In the genomic region with DNA sequence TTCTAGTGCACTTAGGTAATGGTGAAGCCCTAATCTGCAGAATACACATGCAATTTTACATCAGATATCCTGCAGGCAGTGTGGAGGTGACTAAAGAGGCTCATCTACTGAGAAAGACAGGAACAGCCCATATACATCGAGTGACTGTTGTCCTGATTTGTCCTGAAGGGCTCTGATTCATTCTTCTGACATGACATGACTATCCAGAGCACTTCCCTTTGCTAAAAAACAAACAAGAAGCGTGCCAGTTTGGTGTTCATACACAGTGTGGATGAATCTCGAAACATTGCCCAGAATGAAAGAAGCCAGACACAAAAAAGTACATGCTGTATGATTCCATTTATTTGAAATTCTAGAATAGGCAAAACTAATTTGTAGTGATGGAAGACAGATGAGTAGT, we compare ENCODE assay signal across 11 cellular contexts. TPM values are rescaled to one million over a fixed set of nuclear protein-coding genes. Genes with fewer than 3 reads are reported as not detected.
DNase-seq lines count a peak whose midpoint lies in the region; ATAC-seq, FAIRE-seq and TF ChIP-seq lines count a peak whose summit lies in the region.
"Had no signal": no experiment of that assay in that cellular context is flagged by ENCODE, and none has a peak within 500 bp of the region (broad histone marks: within the 10 kb centered on the region; RNA-seq: fewer than 3 reads in every experiment).

No MANE protein-coding gene starts in this region.

- H3K4me1 ChIP-seq in K562 (replicated peaks in 1 of 2; ENCODE audit: control insufficient read depth in 2 of 2, insufficient read depth in 2 of 2, low read length in 2 of 2) (peaks cover 10 to 19% of the 10 kb centered on the region in 2 experiments; a peak in 4 of 5 replicates), HepG2 (ENCODE audit: insufficient read depth, low read length) (peaks cover 8% of the 10 kb centered on the region)

- no peak overlapping the region for H3K4me3 Mint-ChIP-seq in activated CD8-positive, alpha-beta T cell treated with anti-CD3 and anti-CD28 coated beads for 36 hours
- no peak overlapping the region for H3K4me3 Mint-ChIP-seq in T-helper 2 cell treated with Interferon-gamma antibody and Interleukin-4, amounts not matched to agents 5 μg/mL and 100 μg/mL, for 36 hours
- H3K4me3 Mint-ChIP-seq: GM23338 had no signal

- TF ChIP-seq POLR2A in K562 (conservative IDR thresholded peaks at IDR 0.05): no peak
- TF ChIP-seq POLR2A in HepG2 (IDR thresholded peaks at IDR 0.05; ENCODE audit: insufficient read depth in 1 of 2, low read depth in 2 of 2, low read length in 2 of 2): no peak

- no peak for TF ChIP-seq CTCF in K562 (IDR thresholded peaks at IDR 0.05 in 2 of 3, conservative IDR thresholded peaks at IDR 0.05 in 1 of 3; ENCODE audit: insufficient read depth in 2 of 3, low read depth in 1 of 3, low read length in 3 of 3)
- TF ChIP-seq CTCF in HepG2 (CRISPR knock-in tag; IDR thresholded peaks at IDR 0.05): no peak
- no peak for TF ChIP-seq CTCF in activated CD8-positive, alpha-beta T cell treated with anti-CD3 and anti-CD28 coated beads for 36 hours (IDR thresholded peaks at IDR 0.05)

- DNase-seq in Caki2 (ENCODE audit: low read depth): peak; percentile 34
- DNase-seq in LoVo (ENCODE audit: low spot score): peak; percentile 56
- peak in 2 of 4 experiments; percentile 39 to 65 for DNase-seq in K562 (ENCODE audit: extremely low read depth in 1 of 4, low spot score in 3 of 4)
- DNase-seq in HepG2 (ENCODE audit: low spot score): peak; percentile 24
- no peak for DNase-seq in activated CD8-positive, alpha-beta T cell treated with anti-CD3 and anti-CD28 coated beads for 36 hours
- no peak for DNase-seq in amygdala (lab: John Stamatoyannopoulos, UW)
- no peak for DNase-seq in T-helper 2 cell treated with Interferon-gamma antibody and Interleukin-4, amounts not matched to agents 5 μg/mL and 100 μg/mL, for 36 hours (ENCODE audit: low spot score)
- DNase-seq: COR-L47, small intestine had no signal

- H3K4me3 ChIP-seq in K562: no peak overlapping the region
- H3K4me3 ChIP-seq in HepG2 (replicated peaks in 1 of 3; ENCODE audit: insufficient read depth in 1 of 3, low read depth in 2 of 3, low read length in 3 of 3): no peak overlapping the region
- H3K4me3 ChIP-seq: GM23338 had no signal

- H3K4me1 Mint-ChIP-seq in activated CD8-positive, alpha-beta T cell treated with anti-CD3 and anti-CD28 coated beads for 36 hours (ENCODE audit: low read depth): peaks cover 10% of the 10 kb centered on the region
- peaks cover 15% of the 10 kb centered on the region for H3K4me1 Mint-ChIP-seq in T-helper 2 cell treated with Interferon-gamma antibody and Interleukin-4, amounts not matched to agents 5 μg/mL and 100 μg/mL, for 36 hours (ENCODE audit: low read depth)

- H3K27me3 Mint-ChIP-seq in activated CD8-positive, alpha-beta T cell treated with anti-CD3 and anti-CD28 coated beads for 36 hours: no peaks in the 10 kb centered on the region
- H3K27me3 Mint-ChIP-seq in T-helper 2 cell treated with Interferon-gamma antibody and Interleukin-4, amounts not matched to agents 5 μg/mL and 100 μg/mL, for 36 hours (ENCODE audit: low read depth): peaks cover 2% of the 10 kb centered on the region

- TF ChIP-seq RAD21 in K562 (CRISPR knock-in tag; conservative IDR thresholded peaks at IDR 0.05 in 1 of 2, IDR thresholded peaks at IDR 0.05 in 1 of 2) (peak in 1 of 2 experiments; percentile 11; a peak in 1 of 4 replicates), HepG2 (CRISPR knock-in tag; IDR thresholded peaks at IDR 0.05) (no peak)

- H3K9me3 Mint-ChIP-seq in activated CD8-positive, alpha-beta T cell treated with anti-CD3 and anti-CD28 coated beads for 36 hours: no peaks in the 10 kb centered on the region
- no peaks in the 10 kb centered on the region for H3K9me3 Mint-ChIP-seq in T-helper 2 cell treated with Interferon-gamma antibody and Interleukin-4, amounts not matched to agents 5 μg/mL and 100 μg/mL, for 36 hours
- H3K9me3 Mint-ChIP-seq: GM23338 had no signal

- FAIRE-seq in K562 (lab: Jason Lieb, UNC) (peak; percentile 94), HepG2 (lab: Jason Lieb, UNC) (no peak)

- no peak overlapping the region for H3K9ac ChIP-seq in K562 (ENCODE audit: insufficient read depth in 1 of 2, low read depth in 2 of 2, low read length in 2 of 2)
- no peak overlapping the region for H3K9ac ChIP-seq in HepG2 (ENCODE audit: insufficient read depth, low read depth, low read length)

- no peaks in the 10 kb centered on the region for H3K9me3 ChIP-seq in K562 (replicated peaks; ENCODE audit: control insufficient read depth, insufficient read depth, low read depth, low read length)
- no peaks in the 10 kb centered on the region for H3K9me3 ChIP-seq in HepG2 (ENCODE audit: low read length)

- ATAC-seq in K562: peak; percentile 78
- ATAC-seq in HepG2: no peak; the same call in 2 of the 3 replicates
- no peak for ATAC-seq in activated CD8-positive, alpha-beta T cell treated with anti-CD3 and anti-CD28 coated beads for 36 hours
- ATAC-seq in GM18873 (IDR thresholded peaks at IDR 0.05; ENCODE audit: low FRiP score, unreplicated experiment): no peak
- ATAC-seq: GM23338 had no signal

- no peaks in the 10 kb centered on the region for H4K20me1 ChIP-seq in K562 (replicated peaks; ENCODE audit: control insufficient read depth, insufficient read depth, low read length)
- no peaks in the 10 kb centered on the region for H4K20me1 ChIP-seq in HepG2 (ENCODE audit: insufficient read depth, low read length)

- POLR2A ChIA-PET in K562 (lab: Yijun Ruan, JAX): no interaction called here
- POLR2A ChIA-PET in HepG2 (lab: Yijun Ruan, JAX): no interaction called here
- POLR2A ChIA-PET in activated CD8-positive, alpha-beta T cell treated with anti-CD3 and anti-CD28 coated beads for 36 hours (lab: Charles Lee): no interaction called here

- no peaks in the 10 kb centered on the region for H3K9me1 ChIP-seq in K562 (ENCODE audit: control insufficient read depth, insufficient read depth, low read length)

- intact Hi-C loops in K562 (cut with micrococcal nuclease) (loop anchor here (2.0 kb wide), 2 partner anchors 134 to 158 kb away; partner anchors contain the start of gene RNF141), HepG2 (cut with micrococcal nuclease; ENCODE audit: unreplicated experiment) (no loop called here)
- intact Hi-C loops in activated CD8-positive, alpha-beta T cell treated with anti-CD3 and anti-CD28 coated beads for 36 hours (cut with micrococcal nuclease): loop anchor here (2.0 kb wide), 1 partner anchor 242 kb away; no protein-coding TSS in a partner anchor

- TF ChIP-seq EP300 in K562 (IDR thresholded peaks at IDR 0.05; ENCODE audit: low read length) (peak; percentile 54), HepG2 (IDR thresholded peaks at IDR 0.05; ENCODE audit: low read depth in 2 of 2, low read length in 2 of 2) (no peak), HepG2 (CRISPR knock-in tag; IDR thresholded peaks at IDR 0.05; ENCODE audit: borderline replicate concordance) (no peak)

- 21% methylated on average over 3 of the region's 3 CpGs for WGBS in K562 (ENCODE audit: insufficient coverage, low coverage, missing lambda C conversion rate)
- WGBS in HepG2 (ENCODE audit: low lambda C conversion rate): 3% methylated on average over 3 of the region's 3 CpGs

- CTCF ChIA-PET in K562 (lab: Yijun Ruan, JAX; ENCODE audit: low intra/inter-chr PET ratio): interaction anchor here (1.1 to 3.5 kb wide), 3 partner anchors 106 to 328 kb away, joined by 3 to 39 read pairs (median 3); no protein-coding TSS in a partner anchor
- CTCF ChIA-PET in HepG2 (lab: Yijun Ruan, JAX; ENCODE audit: low intra/inter-chr PET ratio, low total read pairs): interaction anchor here (1.4 to 1.7 kb wide), 2 partner anchors 247 to 329 kb away, joined by 10 to 42 read pairs; no protein-coding TSS in a partner anchor
- CTCF ChIA-PET in activated CD8-positive, alpha-beta T cell treated with anti-CD3 and anti-CD28 coated beads for 36 hours (lab: Charles Lee): interaction anchor here (0.7 to 3.3 kb wide), 21 partner anchors 9 to 368 kb away, joined by 3 to 39 read pairs (median 6); partner anchors contain the start of gene RNF141

- H3K36me3 Mint-ChIP-seq in activated CD8-positive, alpha-beta T cell treated with anti-CD3 and anti-CD28 coated beads for 36 hours (ENCODE audit: low read depth): no peaks in the 10 kb centered on the region
- no peaks in the 10 kb centered on the region for H3K36me3 Mint-ChIP-seq in T-helper 2 cell treated with Interferon-gamma antibody and Interleukin-4, amounts not matched to agents 5 μg/mL and 100 μg/mL, for 36 hours (ENCODE audit: low read depth)

- BruUV-seq in K562 (replicated peaks; lab: Mats Ljungman, UMichigan) (no TSS peak), HepG2 (replicated peaks; lab: Mats Ljungman, UMichigan) (no TSS peak)

- no peak overlapping the region for H3K27ac ChIP-seq in K562 (ENCODE audit: extremely low read depth, low read depth, low read length)
- H3K27ac ChIP-seq in HepG2 (ENCODE audit: extremely low read length, insufficient read depth, low read length): no peak overlapping the region

- H3K4me2 ChIP-seq in K562 (ENCODE audit: insufficient read depth, low read length) (no peak overlapping the region), HepG2 (ENCODE audit: low read depth, low read length) (no peak overlapping the region)
- H3K4me2 ChIP-seq: GM23338 had no signal

- H3K79me2 ChIP-seq in K562 (ENCODE audit: control insufficient read depth, insufficient read depth, low read length) (no peaks in the 10 kb centered on the region), HepG2 (ENCODE audit: insufficient read depth, low read length) (no peaks in the 10 kb centered on the region)

- no peak overlapping the region for H2AFZ ChIP-seq in K562 (ENCODE audit: low read depth, low read length)
- no peak overlapping the region for H2AFZ ChIP-seq in HepG2 (ENCODE audit: low read length)
- H2AFZ ChIP-seq: GM23338 had no signal

- H3K27me3 ChIP-seq in K562 (ENCODE audit: control insufficient read depth in 2 of 2, insufficient read depth in 2 of 2, low read length in 2 of 2): peaks cover 0 to under 1% of the 10 kb centered on the region in 2 experiments; a peak in 1 of 5 replicates
- no peaks in the 10 kb centered on the region; a peak in 1 of 5 replicates for H3K27me3 ChIP-seq in HepG2 (ENCODE audit: control insufficient read depth in 1 of 2, insufficient read depth in 2 of 2, low read length in 2 of 2)

- H3K36me3 ChIP-seq in K562 (ENCODE audit: control insufficient read depth, insufficient read depth, low read length) (no peaks in the 10 kb centered on the region), HepG2 (replicated peaks in 1 of 2; ENCODE audit: control insufficient read depth in 1 of 2, insufficient read depth in 2 of 2, low read length in 2 of 2) (no peaks in the 10 kb centered on the region)

- no peak overlapping the region for H3K27ac Mint-ChIP-seq in activated CD8-positive, alpha-beta T cell treated with anti-CD3 and anti-CD28 coated beads for 36 hours
- no peak overlapping the region for H3K27ac Mint-ChIP-seq in T-helper 2 cell treated with Interferon-gamma antibody and Interleukin-4, amounts not matched to agents 5 μg/mL and 100 μg/mL, for 36 hours
- H3K27ac Mint-ChIP-seq: GM23338 had no signal

- in situ Hi-C loops in Caki2 (cut with HindIII; ENCODE audit: low pct_unique_long_range_greater_than_20kb, low sequenced_read_pairs) (no loop called here), K562 (cut with MboI) (loop anchor here (5.0 to 10.0 kb wide), 3 partner anchors 90 to 330 kb away; no protein-coding TSS in a partner anchor), HepG2 (cut with HindIII; ENCODE audit: extremely low pct_ligation_motif_present, low pct_unique_long_range_greater_than_20kb) (loop anchor here (5.0 to 10.0 kb wide), 2 partner anchors 218 to 330 kb away; no protein-coding TSS in a partner anchor)

RNA-seq across cellular contexts. Expression of gene AMPD3, which starts 48.0 kb away (rescaled TPM):
- total RNA-seq in Caki2 (2014; rRNA removed; shearing (Covaris generic); ENCODE audit: low replicate concordance): 3.6 and 11.1 TPM in 2 replicates
- 55.3 and 77.7 TPM in 2 replicates for total RNA-seq in K562 (2011; cell fraction: chromatin; rRNA removed; ENCODE audit: low replicate concordance)
- total RNA-seq in K562 (2011; cell fraction: nucleolus; rRNA removed): 41.2 and 45.5 TPM in 2 replicates
- 42.5 and 52.8 TPM in 2 replicates for total RNA-seq in K562 (2011; cell fraction: nucleoplasm; rRNA removed)
- total RNA-seq in K562 (2014; rRNA removed): 11.2 and 14.2 TPM in 2 replicates
- 7.1 and 7.8 TPM in 2 replicates for total RNA-seq in K562 (2014; rRNA removed; fragmentation: Illumina TruSeq; extraction: Trizol)
- total RNA-seq in K562 (2015; rRNA removed; fragmentation: Illumina TruSeq; extraction: Trizol): 6.1 and 7.2 TPM in 2 replicates
- 17.3 and 17.9 TPM in 2 replicates for total RNA-seq in K562 (2021)
- 22.2 and 23.6 TPM in 2 replicates for polyA plus RNA-seq in K562 (2011; rRNA removed)
- 17.5 and 39.4 TPM in 2 replicates for polyA plus RNA-seq in K562 (2011; cell fraction: cytosol; rRNA removed)
- 47.3 and 74.7 TPM in 2 replicates for polyA plus RNA-seq in K562 (2011; cell fraction: nucleus; rRNA removed)
- 10.7 and 13.0 TPM in 2 replicates for polyA plus RNA-seq in K562 (2012)
- 15.3 and 19.7 TPM in 2 replicates for polyA plus RNA-seq in K562 (2014; fragmentation: Illumina TruSeq; extraction: Trizol)
- 1 to 10 TPM; 4.4 to 6.0 TPM for polyA plus RNA-seq in K562 (2014; fragmentation: Nextera tagmentation; extraction: Ambion mirVana)
- polyA plus RNA-seq in K562 (2014; rRNA removed): 12.8 and 13.4 TPM in 2 replicates
- 13.6 and 15.4 TPM in 2 replicates for polyA minus RNA-seq in K562 (2011; rRNA and poly(A)+ RNA removed)
- polyA minus RNA-seq in K562 (2011; cell fraction: cytosol; rRNA and poly(A)+ RNA removed): 12.5 and 18.0 TPM in 2 replicates
- polyA minus RNA-seq in K562 (2011; cell fraction: nucleus; rRNA and poly(A)+ RNA removed): 30.7 and 31.7 TPM in 2 replicates
- total RNA-seq in HepG2 (2016; rRNA removed; fragmentation: Illumina TruSeq; extraction: Trizol): 0.31 and 0.33 TPM in 2 replicates
- total RNA-seq in HepG2 (2016; cell fraction: cytosol; rRNA removed; fragmentation: Illumina TruSeq; extraction: Trizol; ENCODE audit: low read depth): 0.30 TPM in 1 of 2 replicates, not detected in the other
- total RNA-seq in HepG2 (2016; cell fraction: insoluble cytoplasmic fraction; rRNA removed; fragmentation: Illumina TruSeq; extraction: Trizol): 0.32 and 0.59 TPM in 2 replicates
- 0.22 and 0.55 TPM in 2 replicates for total RNA-seq in HepG2 (2016; cell fraction: membrane; rRNA removed; fragmentation: Illumina TruSeq; extraction: Trizol)
- 0.50 and 0.75 TPM in 2 replicates for total RNA-seq in HepG2 (2016; cell fraction: nucleus; rRNA removed; fragmentation: Illumina TruSeq; extraction: Trizol)
- 1.3 and 2.3 TPM in 2 replicates for polyA plus RNA-seq in HepG2 (2011; rRNA removed)
- polyA plus RNA-seq in HepG2 (2011; cell fraction: cytosol; rRNA removed): 1.3 TPM in 2 replicates
- 4.0 and 6.8 TPM in 2 replicates for polyA plus RNA-seq in HepG2 (2011; cell fraction: nucleus; rRNA removed)
- 0.68 and 0.98 TPM in 2 replicates for polyA plus RNA-seq in HepG2 (2012)
- polyA plus RNA-seq in HepG2 (2016; cell fraction: cytosol; fragmentation: Illumina TruSeq; extraction: Trizol; ENCODE audit: low read depth): not detected in 2 replicates
- 0.26 and 0.58 TPM in 2 replicates for polyA plus RNA-seq in HepG2 (2016; cell fraction: insoluble cytoplasmic fraction; fragmentation: Illumina TruSeq; extraction: Trizol; ENCODE audit: low read depth)
- 0.08 and 0.31 TPM in 2 replicates for polyA plus RNA-seq in HepG2 (2016; cell fraction: membrane; fragmentation: Illumina TruSeq; extraction: Trizol; ENCODE audit: low read depth)
- 0.57 and 0.97 TPM in 2 replicates for polyA plus RNA-seq in HepG2 (2016; cell fraction: nucleus; fragmentation: Illumina TruSeq; extraction: Trizol; ENCODE audit: insufficient read depth, low read depth)
- polyA minus RNA-seq in HepG2 (2011; rRNA and poly(A)+ RNA removed; ENCODE audit: low replicate concordance): 5.9 TPM in 2 replicates
- 1.8 and 2.4 TPM in 2 replicates for polyA minus RNA-seq in HepG2 (2011; cell fraction: cytosol; rRNA and poly(A)+ RNA removed)
- 7.9 and 9.4 TPM in 2 replicates for polyA minus RNA-seq in HepG2 (2011; cell fraction: nucleus; rRNA and poly(A)+ RNA removed)
- total RNA-seq in activated CD8-positive, alpha-beta T cell treated with anti-CD3 and anti-CD28 coated beads for 36 hours: 10 to 100 TPM; 31.1 to 34.2 TPM

Comparison
In these comparisons a context has a peak if more than half of its experiments do, and no peak if none do; other contexts are left out.
1. DNase-seq: peak in Caki2 (single experiment), LoVo (single experiment) and HepG2 (single experiment); none in activated CD8-positive, alpha-beta T cell treated with anti-CD3 and anti-CD28 coated beads for 36 hours (single experiment), amygdala (0 of 56) and T-helper 2 cell treated with Interferon-gamma antibody and Interleukin-4, amounts not matched to agents 5 μg/mL and 100 μg/mL, for 36 hours (single experiment).